Comparison of ENCODE assay signal across 12 cellular contexts in genomic region chr13:111175948-111176347, GRCh38.
DNase-seq lines count a peak whose midpoint lies in the region; ATAC-seq and TF ChIP-seq lines count a peak whose summit lies in the region.
"Had no signal": no experiment of that assay in that cellular context is flagged by ENCODE, and none has a peak within 500 bp of the region (broad histone marks: within the 10 kb centered on the region; RNA-seq: fewer than 3 reads in every experiment).

No MANE protein-coding gene starts in this region.

- H3F3A ChIP-seq in GM23338 (replicated peaks; ENCODE audit: low read depth), result no peaks in the 10 kb centered on the region

- H2AFZ ChIP-seq in GM23338, result no peak overlapping the region

- DNase-seq in GM23338 (ENCODE audit: low spot score) (no peak), T-helper 17 cell (no peak), spleen (no peak), NOMO-1 (lab: John Stamatoyannopoulos, UW; ENCODE audit: unreplicated experiment in 2 of 2) (no peak), middle frontal gyrus (ENCODE audit: extremely low spot score, low spot score) (no peak)
- no peak for DNase-seq in effector memory CD8-positive, alpha-beta T cell
- no peak for DNase-seq in activated CD4-positive, CD25-positive, alpha-beta regulatory T cell (lab: John Stamatoyannopoulos, UW)
- DNase-seq: activated CD4-positive, CD25-positive, alpha-beta regulatory T cell treated with anti-CD3 and anti-CD28 coated beads, Interleukin-2, amount 50 U/mL, for 72 hours; colonic mucosa; islet precursor cell; NCI-H146; SK-N-SH had no signal

- peaks cover 60% of the 10 kb centered on the region for H4K20me1 ChIP-seq in GM23338 (replicated peaks; ENCODE audit: insufficient read depth)

- H3K9me3 ChIP-seq in T-helper 17 cell (ENCODE audit: control insufficient read depth, low read length, poor library complexity, severe bottlenecking) (no peaks in the 10 kb centered on the region), spleen (peaks cover 0 to 8% (median 0%) of the 10 kb centered on the region in 8 donors)
- H3K9me3 ChIP-seq: colonic mucosa, SK-N-SH had no signal

- TF ChIP-seq CTCF in GM23338 (conservative IDR thresholded peaks at IDR 0.05; ENCODE audit: low read depth in 2 of 2) (no peak), spleen (IDR thresholded peaks at IDR 0.05 in 8 of 11, conservative IDR thresholded peaks at IDR 0.05 in 3 of 11) (no peak)

- H3K79me2 ChIP-seq in GM23338 (replicated peaks; ENCODE audit: insufficient read depth), result peaks cover 99% of the 10 kb centered on the region

- no peak overlapping the region for H3K4me3 Mint-ChIP-seq in GM23338
- peak overlapping the region; percentile 81 for H3K4me3 Mint-ChIP-seq in T-helper 17 cell
- peak overlapping the region in 1 of 2 donors; percentile 9 for H3K4me3 Mint-ChIP-seq in effector memory CD8-positive, alpha-beta T cell

- TF ChIP-seq POLR2A in spleen (IDR thresholded peaks at IDR 0.05), result no peak

- H3K4me2 ChIP-seq in GM23338, result no peak overlapping the region
- H3K4me2 ChIP-seq: SK-N-SH had no signal

- H3K36me3 Mint-ChIP-seq in GM23338 (ENCODE audit: low read depth) (peaks cover 3% of the 10 kb centered on the region), T-helper 17 cell (ENCODE audit: low read depth) (no peaks in the 10 kb centered on the region)
- H3K36me3 Mint-ChIP-seq in effector memory CD8-positive, alpha-beta T cell (ENCODE audit: insufficient read depth), result peaks cover 26% of the 10 kb centered on the region

- H3K27me3 ChIP-seq in GM23338 (ENCODE audit: insufficient read depth), result no peaks in the 10 kb centered on the region
- no peaks in the 10 kb centered on the region for H3K27me3 ChIP-seq in spleen (replicated peaks in 1 of 7)
- H3K27me3 ChIP-seq: colonic mucosa had no signal

- H3K4me1 ChIP-seq in GM23338 (ENCODE audit: insufficient read depth) (peaks cover 14% of the 10 kb centered on the region), spleen (peaks cover 29 to 77% (median 50%) of the 10 kb centered on the region in 6 donors)

- 83 to 95% (median 88%) methylated on average over 3 of the region's 3 CpGs for WGBS in spleen, 5 donors

- peaks cover 25% of the 10 kb centered on the region for H3K4me1 Mint-ChIP-seq in GM23338
- H3K4me1 Mint-ChIP-seq in T-helper 17 cell, result peaks cover 61% of the 10 kb centered on the region
- peaks cover 60 to 66% of the 10 kb centered on the region in 2 donors for H3K4me1 Mint-ChIP-seq in effector memory CD8-positive, alpha-beta T cell (ENCODE audit: low read depth in 2 of 2)

- peaks cover 8% of the 10 kb centered on the region for H3K27me3 Mint-ChIP-seq in GM23338 (ENCODE audit: insufficient read depth, low read depth, poor library complexity)
- no peaks in the 10 kb centered on the region for H3K27me3 Mint-ChIP-seq in T-helper 17 cell
- no peaks in the 10 kb centered on the region for H3K27me3 Mint-ChIP-seq in effector memory CD8-positive, alpha-beta T cell

- H3K27ac ChIP-seq in GM23338 (ENCODE audit: low read depth) (no peak overlapping the region), spleen (peak overlapping the region in 7 of 8 donors; percentile 73 to 90 (median 82))

- intact Hi-C loops in spleen (cut with DNase I; ENCODE audit: low total_unique reads), result no loop called here

- ATAC-seq in GM23338, result peak; percentile 31
- no peak for ATAC-seq in T-helper 17 cell
- ATAC-seq in effector memory CD8-positive, alpha-beta T cell (replicated peaks), result no peak

- H3K9me2 ChIP-seq in GM23338 (ENCODE audit: insufficient read depth), result 0 out of 2 replicates have a peak, but pooled peaks cover 1% of the 10 kb centered on the region
- H3K9me2 ChIP-seq: SK-N-SH had no signal

- no peaks in the 10 kb centered on the region; the same call in 2 of the 3 replicates for H3K9me3 Mint-ChIP-seq in GM23338
- H3K9me3 Mint-ChIP-seq in effector memory CD8-positive, alpha-beta T cell, result no peaks in the 10 kb centered on the region

- H3K27ac Mint-ChIP-seq in GM23338 (no peak overlapping the region), T-helper 17 cell (peak overlapping the region; percentile 100)
- H3K27ac Mint-ChIP-seq in effector memory CD8-positive, alpha-beta T cell, result peak overlapping the region; percentile 69 to 97

- H3K36me3 ChIP-seq in GM23338 (ENCODE audit: insufficient read depth) (no peaks in the 10 kb centered on the region), spleen (peaks cover 0 to 50% (median 3%) of the 10 kb centered on the region in 6 donors)
- H3K36me3 ChIP-seq: colonic mucosa had no signal

- H3K4me3 ChIP-seq in GM23338, result no peak overlapping the region
- H3K4me3 ChIP-seq in spleen, result no peak overlapping the region
- H3K4me3 ChIP-seq: colonic mucosa had no signal

TF ChIP-seq in GM23338, 12 proteins besides CTCF, POLR2A, EP300 and RAD21:
- TF ChIP-seq STAT1 (IDR thresholded peaks at IDR 0.05; ENCODE audit: unreplicated experiment) (no peak), EZH2phosphoT487 (IDR thresholded peaks at IDR 0.05; ENCODE audit: unreplicated experiment) (no peak), CREB1 (CRISPR knock-in tag; IDR thresholded peaks at IDR 0.05; ENCODE audit: low read depth) (no peak), JUNB (IDR thresholded peaks at IDR 0.05; ENCODE audit: unreplicated experiment) (no peak)
